Comparison of ENCODE assay signal across 14 cellular contexts in genomic region chr15:66778314-66778665, GRCh38.
"Had no signal": no experiment of that assay in that cellular context is flagged by ENCODE, and none has a peak within 500 bp of the region (broad histone marks: within the 10 kb centered on the region; RNA-seq: fewer than 3 reads in every experiment).

No MANE protein-coding gene starts in this region.

- H3K27me3 ChIP-seq: ascending aorta, neural progenitor cell, pancreas had no signal

- H3K27ac Mint-ChIP-seq: activated T-helper 17 cell treated with anti-CD3 and anti-CD28 coated beads, Interleukin-2, amount 50 U/mL, for 72 hours; neural progenitor cell had no signal

- H3K9me3 Mint-ChIP-seq: activated T-helper 17 cell treated with anti-CD3 and anti-CD28 coated beads, Interleukin-2, amount 50 U/mL, for 72 hours; neural progenitor cell had no signal

- H2AFZ ChIP-seq: neural progenitor cell had no signal

- H3K27ac ChIP-seq: neural progenitor cell, pancreas, SK-N-MC had no signal

- ATAC-seq: activated T-helper 17 cell treated with anti-CD3 and anti-CD28 coated beads, Interleukin-2, amount 50 U/mL, for 72 hours; pancreas had no signal

- H3K9me3 ChIP-seq: ascending aorta, pancreas had no signal

- H3K4me3 ChIP-seq: ascending aorta, neural progenitor cell, pancreas, SK-N-MC had no signal

- H3K36me3 ChIP-seq: neural progenitor cell, pancreas had no signal

- H3K9ac ChIP-seq: neural progenitor cell had no signal

- H3K4me3 Mint-ChIP-seq: activated T-helper 17 cell treated with anti-CD3 and anti-CD28 coated beads, Interleukin-2, amount 50 U/mL, for 72 hours; neural progenitor cell had no signal

- DNase-seq: activated CD4-positive, alpha-beta T cell treated with anti-CD3 and anti-CD28 coated beads, Interleukin-2, amount 50 U/mL, for 4 hours; activated CD4-positive, CD25-positive, alpha-beta regulatory T cell treated with anti-CD3 and anti-CD28 coated beads, Interleukin-2, amount 50 U/mL, for 72 hours; activated naive CD4-positive, alpha-beta T cell treated with Interleukin-2 at 50 U/mL for 16 hours; activated T-cell treated with anti-CD3 and anti-CD28 coated beads for 4 hours; stimulated activated CD4-positive, alpha-beta T cell treated with anti-CD3 and anti-CD28 coated beads, Interleukin-2, amount 100 ng/mL, for 48 hours; stimulated activated naive CD4-positive, alpha-beta T cell; substantia nigra; T-helper 1 cell; T1000 had no signal

- H3K4me2 ChIP-seq: neural progenitor cell had no signal

- H3K4me1 Mint-ChIP-seq: activated T-helper 17 cell treated with anti-CD3 and anti-CD28 coated beads, Interleukin-2, amount 50 U/mL, for 72 hours had no signal
